In genomic region chr17:8846768-8847211, GRCh38 we compare ENCODE assay signal across 10 cellular contexts. TPM values are rescaled to one million over a fixed set of nuclear protein-coding genes. Genes with fewer than 3 reads are reported as not detected.
A peak's percentile ranks its signal among the peaks of the same experiment; 100 is the strongest.
DNase-seq lines count a peak whose midpoint lies in the region; ATAC-seq and TF ChIP-seq lines count a peak whose summit lies in the region.
"Had no signal": no experiment of that assay in that cellular context is flagged by ENCODE, and none has a peak within 500 bp of the region (broad histone marks: within the 10 kb centered on the region; RNA-seq: fewer than 3 reads in every experiment).

No MANE protein-coding gene starts in this region.

- no peak overlapping the region for H3K9ac ChIP-seq in HCT116 (ENCODE audit: low read length)

- H3K27me3 ChIP-seq in HCT116 (ENCODE audit: insufficient read depth, low read length) (no peaks in the 10 kb centered on the region), suprapubic skin (no peaks in the 10 kb centered on the region)
- H3K27me3 ChIP-seq in effector memory CD4-positive, alpha-beta T cell (replicated peaks; ENCODE audit: control insufficient read depth, insufficient read depth, low read length, poor library complexity, severe bottlenecking) = no peaks in the 10 kb centered on the region

- H3K36me3 ChIP-seq in HCT116 (ENCODE audit: control insufficient read depth in 1 of 2, insufficient read depth in 2 of 2, low read length in 2 of 2) (no peaks in the 10 kb centered on the region), suprapubic skin (no peaks in the 10 kb centered on the region)
- no peaks in the 10 kb centered on the region for H3K36me3 ChIP-seq in effector memory CD4-positive, alpha-beta T cell (ENCODE audit: control insufficient read depth, insufficient read depth, low read length)

- H4K20me1 ChIP-seq in HCT116 (ENCODE audit: insufficient read depth) = no peaks in the 10 kb centered on the region

- H3K9me3 ChIP-seq in HCT116 (ENCODE audit: control insufficient read depth in 1 of 2, insufficient read depth in 1 of 2, low read depth in 1 of 2, low read length in 2 of 2) (no peaks in the 10 kb centered on the region), suprapubic skin (no peaks in the 10 kb centered on the region)
- H3K9me3 ChIP-seq in effector memory CD4-positive, alpha-beta T cell (ENCODE audit: control insufficient read depth, low read length) = no peaks in the 10 kb centered on the region

- no peaks in the 10 kb centered on the region for H3K36me3 Mint-ChIP-seq in activated naive CD8-positive, alpha-beta T cell treated with anti-CD3 and anti-CD28 coated beads, Interleukin-2, amount 50 U/mL, for 24 hours (ENCODE audit: low read depth)
- peaks cover 48% of the 10 kb centered on the region for H3K36me3 Mint-ChIP-seq in T-helper 2 cell treated with Interferon-gamma antibody and Interleukin-4, amounts not matched to agents 5 μg/mL and 100 μg/mL, for 36 hours (ENCODE audit: low read depth)

- peaks cover 6% of the 10 kb centered on the region for H3K4me1 Mint-ChIP-seq in activated naive CD8-positive, alpha-beta T cell treated with anti-CD3 and anti-CD28 coated beads, Interleukin-2, amount 50 U/mL, for 24 hours
- H3K4me1 Mint-ChIP-seq in T-helper 2 cell treated with Interferon-gamma antibody and Interleukin-4, amounts not matched to agents 5 μg/mL and 100 μg/mL, for 36 hours (ENCODE audit: low read depth) = peaks cover 7% of the 10 kb centered on the region

- no peaks in the 10 kb centered on the region for H3K9me2 ChIP-seq in HCT116 (ENCODE audit: insufficient read depth)

- no peak for TF ChIP-seq RAD21 in HCT116 (IDR thresholded peaks at IDR 0.05; ENCODE audit: low read depth)

- DNase-seq in A172 (ENCODE audit: low spot score) (peak; percentile 56), HCT116 (ENCODE audit: low read depth, low spot score) (peak; percentile 67), iPS-NIHi7 (ENCODE audit: extremely low spot score) (peak; percentile 84), suprapubic skin (ENCODE audit: low spot score in 2 of 2) (no peak)
- DNase-seq in activated naive CD8-positive, alpha-beta T cell treated with anti-CD3 and anti-CD28 coated beads, Interleukin-2, amount 50 U/mL, for 24 hours = no peak
- DNase-seq in effector memory CD4-positive, alpha-beta T cell = no peak
- no peak for DNase-seq in stimulated activated CD4-positive, alpha-beta T cell treated with anti-CD3 and anti-CD28 coated beads, Interleukin-4, amount 100 ng/mL, for 4 hours
- DNase-seq in T-helper 2 cell treated with Interferon-gamma antibody and Interleukin-4, amounts not matched to agents 5 μg/mL and 100 μg/mL, for 36 hours (ENCODE audit: low spot score) = no peak
- DNase-seq: activated gamma-delta T cell, Calu3 had no signal

- no peak overlapping the region for H3K4me3 Mint-ChIP-seq in activated naive CD8-positive, alpha-beta T cell treated with anti-CD3 and anti-CD28 coated beads, Interleukin-2, amount 50 U/mL, for 24 hours
- no peak overlapping the region for H3K4me3 Mint-ChIP-seq in T-helper 2 cell treated with Interferon-gamma antibody and Interleukin-4, amounts not matched to agents 5 μg/mL and 100 μg/mL, for 36 hours

- H3K27me3 Mint-ChIP-seq in activated naive CD8-positive, alpha-beta T cell treated with anti-CD3 and anti-CD28 coated beads, Interleukin-2, amount 50 U/mL, for 24 hours = no peaks in the 10 kb centered on the region
- H3K27me3 Mint-ChIP-seq in T-helper 2 cell treated with Interferon-gamma antibody and Interleukin-4, amounts not matched to agents 5 μg/mL and 100 μg/mL, for 36 hours (ENCODE audit: low read depth) = no peaks in the 10 kb centered on the region

- H3K27ac ChIP-seq in HCT116 (ENCODE audit: low read depth, low read length) = no peak overlapping the region
- H3K27ac ChIP-seq in effector memory CD4-positive, alpha-beta T cell (ENCODE audit: insufficient read depth, low read length, poor library complexity, severe bottlenecking) = no peak overlapping the region
- no peak overlapping the region for H3K27ac ChIP-seq in suprapubic skin

- H3K4me2 ChIP-seq in HCT116 (ENCODE audit: low read length) = no peak overlapping the region

- intact Hi-C loops in HCT116 (cut with micrococcal nuclease) = no loop called here

- no peaks in the 10 kb centered on the region for H3K79me2 ChIP-seq in HCT116 (ENCODE audit: insufficient read depth, low read length)

- H3K4me1 ChIP-seq in HCT116 (ENCODE audit: control insufficient read depth in 1 of 2, insufficient read depth in 2 of 2, low read length in 2 of 2) = peaks cover 0 to 3% of the 10 kb centered on the region in 2 experiments; a peak in 1 of 4 replicates
- no peaks in the 10 kb centered on the region for H3K4me1 ChIP-seq in effector memory CD4-positive, alpha-beta T cell (ENCODE audit: control insufficient read depth, insufficient read depth, low read length, poor library complexity, severe bottlenecking)
- H3K4me1 ChIP-seq in suprapubic skin = peaks cover 8% of the 10 kb centered on the region

- CTCF ChIA-PET in HCT116 (lab: Charles Lee) = no interaction called here

- TF ChIP-seq POLR2A in HCT116 (IDR thresholded peaks at IDR 0.05; ENCODE audit: borderline replicate concordance, extremely low read depth, insufficient read depth, insufficient read length) (no peak), suprapubic skin (IDR thresholded peaks at IDR 0.05) (no peak)

- H3K4me3 ChIP-seq in HCT116 (replicated peaks in 1 of 2; ENCODE audit: low read depth in 1 of 2, low read length in 2 of 2) (no peak overlapping the region), suprapubic skin (no peak overlapping the region)
- no peak overlapping the region for H3K4me3 ChIP-seq in effector memory CD4-positive, alpha-beta T cell (ENCODE audit: insufficient read depth, low read depth, low read length, poor library complexity, severe bottlenecking)

- ATAC-seq in HCT116 = peak; percentile 100
- peak; percentile 66 for ATAC-seq in activated naive CD8-positive, alpha-beta T cell treated with anti-CD3 and anti-CD28 coated beads, Interleukin-2, amount 50 U/mL, for 24 hours

- H2AFZ ChIP-seq in HCT116 (ENCODE audit: low read depth, low read length, poor library complexity, severe bottlenecking) = peak overlapping the region; percentile 46

- RAD21 ChIA-PET in HCT116 (lab: Charles Lee; ENCODE audit: low non-redundant PET in 1 of 2, low total read pairs in 2 of 2, uncharacterized antibody in 2 of 2, unreplicated experiment in 2 of 2) = no interaction called here

- TF ChIP-seq EP300 in suprapubic skin (IDR thresholded peaks at IDR 0.05) = no peak

- no peaks in the 10 kb centered on the region for H3K9me3 Mint-ChIP-seq in activated naive CD8-positive, alpha-beta T cell treated with anti-CD3 and anti-CD28 coated beads, Interleukin-2, amount 50 U/mL, for 24 hours
- H3K9me3 Mint-ChIP-seq in T-helper 2 cell treated with Interferon-gamma antibody and Interleukin-4, amounts not matched to agents 5 μg/mL and 100 μg/mL, for 36 hours = no peaks in the 10 kb centered on the region

- TF ChIP-seq CTCF in HCT116 (IDR thresholded peaks at IDR 0.05 in 2 of 3, conservative IDR thresholded peaks at IDR 0.05 in 1 of 3; ENCODE audit: borderline replicate concordance in 1 of 3, insufficient read depth in 1 of 3, low read depth in 2 of 3, low read length in 2 of 3) (no peak), suprapubic skin (IDR thresholded peaks at IDR 0.05) (no peak)

- no peak overlapping the region for H3K27ac Mint-ChIP-seq in activated naive CD8-positive, alpha-beta T cell treated with anti-CD3 and anti-CD28 coated beads, Interleukin-2, amount 50 U/mL, for 24 hours
- no peak overlapping the region for H3K27ac Mint-ChIP-seq in T-helper 2 cell treated with Interferon-gamma antibody and Interleukin-4, amounts not matched to agents 5 μg/mL and 100 μg/mL, for 36 hours

- POLR2A ChIA-PET in HCT116 (lab: Charles Lee) = no interaction called here

- no TSS peak for BruUV-seq in HCT116 (replicated peaks; lab: Mats Ljungman, UMichigan)

TF ChIP-seq in HCT116, 20 proteins besides CTCF, POLR2A, EP300 and RAD21:
- TF ChIP-seq SP1 (IDR thresholded peaks at IDR 0.05; ENCODE audit: low read depth) = peak; percentile 42; the same call in 1 of the 2 replicates
- TF ChIP-seq EZH2phosphoT487 (IDR thresholded peaks at IDR 0.05; ENCODE audit: borderline replicate concordance) = no peak

RNA-seq across cellular contexts. Expression of gene PIK3R6, which starts 20.7 kb away (rescaled TPM):
- total RNA-seq in A172 (2014; rRNA removed; shearing (Covaris generic)) = not detected in 2 replicates
- 0.07 TPM for total RNA-seq in HCT116 (2021; ENCODE audit: unreplicated experiment)
- 0.04 TPM in 1 of 2 replicates, not detected in the other for polyA plus RNA-seq in HCT116 (2012)
- 1 to 10 TPM in 3 of 4 donors, under 1 TPM in 1; 0.30 to 5.1 (median 1.5) TPM for total RNA-seq in suprapubic skin
- total RNA-seq: Calu3 had no signal

RNA-seq across cellular contexts. Expression of gene MFSD6L, which starts 47.6 kb away (rescaled TPM):
- total RNA-seq in A172 (2014; rRNA removed; shearing (Covaris generic)) = not detected in 2 replicates
- total RNA-seq in HCT116 (2021; ENCODE audit: unreplicated experiment) (not detected), suprapubic skin (1 to 10 TPM in 1 of 4 donors, under 1 TPM in 3; 0.26 to 1.0 (median 0.65) TPM)
- polyA plus RNA-seq in HCT116 (2012) = not detected in 2 replicates

Comparison
In these comparisons a context has a peak if more than half of its experiments do, and no peak if none do; other contexts are left out.
1. DNase-seq: peak in A172 (single experiment), HCT116 (single experiment) and iPS-NIHi7 (single experiment); none in activated naive CD8-positive, alpha-beta T cell treated with anti-CD3 and anti-CD28 coated beads, Interleukin-2, amount 50 U/mL, for 24 hours (single experiment), effector memory CD4-positive, alpha-beta T cell (0 of 3), stimulated activated CD4-positive, alpha-beta T cell treated with anti-CD3 and anti-CD28 coated beads, Interleukin-4, amount 100 ng/mL, for 4 hours (0 of 2), T-helper 2 cell treated with Interferon-gamma antibody and Interleukin-4, amounts not matched to agents 5 μg/mL and 100 μg/mL, for 36 hours (single experiment) and suprapubic skin (0 of 2).